1 cellular context compared by ENCODE assay signal in the genomic region with DNA sequence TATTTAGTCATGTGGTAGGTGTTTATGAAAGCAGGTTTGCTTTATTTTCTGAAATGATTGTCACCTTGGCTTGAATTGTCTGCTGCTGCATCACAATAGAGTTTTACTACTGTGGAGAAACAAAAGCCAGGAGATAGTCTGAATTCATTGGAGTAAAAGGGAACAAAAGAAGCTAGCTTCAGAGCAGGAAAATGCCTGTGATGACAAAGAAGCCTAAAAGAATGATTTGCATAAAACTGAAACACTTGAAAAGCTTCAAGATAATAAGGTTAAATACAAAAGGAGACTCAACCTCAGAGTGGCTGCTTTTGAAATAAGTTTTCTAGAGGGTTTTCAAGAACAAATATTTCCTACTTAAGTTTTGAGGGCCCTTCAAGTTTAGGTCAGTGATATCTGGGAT.
TF ChIP-seq lines count a peak whose summit lies in the region.

No MANE protein-coding gene starts in this region.

TF ChIP-seq in GM12878, 131 proteins besides CTCF, POLR2A, EP300 and RAD21 (continued from another document):
- TF ChIP-seq, protein P1, sequence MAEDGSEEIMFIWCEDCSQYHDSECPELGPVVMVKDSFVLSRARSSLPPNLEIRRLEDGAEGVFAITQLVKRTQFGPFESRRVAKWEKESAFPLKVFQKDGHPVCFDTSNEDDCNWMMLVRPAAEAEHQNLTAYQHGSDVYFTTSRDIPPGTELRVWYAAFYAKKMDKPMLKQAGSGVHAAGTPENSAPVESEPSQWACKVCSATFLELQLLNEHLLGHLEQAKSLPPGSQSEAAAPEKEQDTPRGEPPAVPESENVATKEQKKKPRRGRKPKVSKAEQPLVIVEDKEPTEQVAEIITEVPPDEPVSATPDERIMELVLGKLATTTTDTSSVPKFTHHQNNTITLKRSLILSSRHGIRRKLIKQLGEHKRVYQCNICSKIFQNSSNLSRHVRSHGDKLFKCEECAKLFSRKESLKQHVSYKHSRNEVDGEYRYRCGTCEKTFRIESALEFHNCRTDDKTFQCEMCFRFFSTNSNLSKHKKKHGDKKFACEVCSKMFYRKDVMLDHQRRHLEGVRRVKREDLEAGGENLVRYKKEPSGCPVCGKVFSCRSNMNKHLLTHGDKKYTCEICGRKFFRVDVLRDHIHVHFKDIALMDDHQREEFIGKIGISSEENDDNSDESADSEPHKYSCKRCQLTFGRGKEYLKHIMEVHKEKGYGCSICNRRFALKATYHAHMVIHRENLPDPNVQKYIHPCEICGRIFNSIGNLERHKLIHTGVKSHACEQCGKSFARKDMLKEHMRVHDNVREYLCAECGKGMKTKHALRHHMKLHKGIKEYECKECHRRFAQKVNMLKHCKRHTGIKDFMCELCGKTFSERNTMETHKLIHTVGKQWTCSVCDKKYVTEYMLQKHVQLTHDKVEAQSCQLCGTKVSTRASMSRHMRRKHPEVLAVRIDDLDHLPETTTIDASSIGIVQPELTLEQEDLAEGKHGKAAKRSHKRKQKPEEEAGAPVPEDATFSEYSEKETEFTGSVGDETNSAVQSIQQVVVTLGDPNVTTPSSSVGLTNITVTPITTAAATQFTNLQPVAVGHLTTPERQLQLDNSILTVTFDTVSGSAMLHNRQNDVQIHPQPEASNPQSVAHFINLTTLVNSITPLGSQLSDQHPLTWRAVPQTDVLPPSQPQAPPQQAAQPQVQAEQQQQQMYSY (CRISPR knock-in tag; IDR thresholded peaks at IDR 0.05), result no peak
